9 cellular contexts compared by ENCODE assay signal in genomic region chr12:6205144-6205539, GRCh38. TPM values are rescaled to one million over a fixed set of nuclear protein-coding genes. Genes with fewer than 3 reads are reported as not detected.
DNase-seq lines count a peak whose midpoint lies in the region; ATAC-seq and TF ChIP-seq lines count a peak whose summit lies in the region.
"Had no signal": no experiment of that assay in that cellular context is flagged by ENCODE, and none has a peak within 500 bp of the region (broad histone marks: within the 10 kb centered on the region; RNA-seq: fewer than 3 reads in every experiment).

No MANE protein-coding gene starts in this region.

- H3K36me3 ChIP-seq in esophagus squamous epithelium (peaks cover 0 to 38% (median 6%) of the 10 kb centered on the region in 3 donors), mucosa of stomach (ENCODE audit: control insufficient read depth, insufficient read depth, low read length) (no peaks in the 10 kb centered on the region), upper lobe of right lung (peaks cover 10% of the 10 kb centered on the region)

- WGBS in esophagus squamous epithelium, 2 donors: 11 to 28% methylated on average over 6 to 8 of the region's 8 CpGs

- peak overlapping the region; percentile 44 for H3K27ac ChIP-seq in RWPE1
- peak overlapping the region; percentile 90 to 98 (median 94) for H3K27ac ChIP-seq in esophagus squamous epithelium
- peak overlapping the region; percentile 48 for H3K27ac ChIP-seq in upper lobe of right lung

- TF ChIP-seq CTCF in RWPE1 (conservative IDR thresholded peaks at IDR 0.05; ENCODE audit: low read depth) (no peak), esophagus squamous epithelium (IDR thresholded peaks at IDR 0.05) (peak in 1 of 6 experiments; percentile 4), upper lobe of right lung (IDR thresholded peaks at IDR 0.05) (no peak)

- H3K4me1 ChIP-seq in esophagus squamous epithelium (peaks cover 61 to 92% (median 84%) of the 10 kb centered on the region in 3 donors), mucosa of stomach (ENCODE audit: control insufficient read depth, insufficient read depth, low read length) (peaks cover 56% of the 10 kb centered on the region), upper lobe of right lung (peaks cover 73% of the 10 kb centered on the region)

- CTCF ChIA-PET in RWPE1 (lab: Yijun Ruan, JAX): interaction anchor here (0.6 kb wide), 1 partner anchor 285 kb away, joined by 4 read pairs; no protein-coding TSS in a partner anchor

- H3K27me3 ChIP-seq in esophagus squamous epithelium (no peaks in the 10 kb centered on the region), mucosa of stomach (ENCODE audit: control insufficient read depth, insufficient read depth, low read length) (no peaks in the 10 kb centered on the region), upper lobe of right lung (no peaks in the 10 kb centered on the region)

- POLR2A ChIA-PET in RWPE1 (lab: Yijun Ruan, JAX; ENCODE audit: low non-redundant PET): no interaction called here

- H3K9me3 ChIP-seq in esophagus squamous epithelium: no peaks in the 10 kb centered on the region
- no peaks in the 10 kb centered on the region for H3K9me3 ChIP-seq in mucosa of stomach (ENCODE audit: control insufficient read depth, low read length)
- no peaks in the 10 kb centered on the region for H3K9me3 ChIP-seq in upper lobe of right lung

- no peak for TF ChIP-seq POLR2A in esophagus squamous epithelium (IDR thresholded peaks at IDR 0.05)

- ATAC-seq in upper lobe of right lung (no peak), HG03196 (IDR thresholded peaks at IDR 0.05; ENCODE audit: unreplicated experiment) (no peak)

- DNase-seq in RWPE1 (ENCODE audit: low spot score): no peak
- DNase-seq in esophagus squamous epithelium (lab: John Stamatoyannopoulos, UW): no peak
- no peak for DNase-seq in upper lobe of right lung
- DNase-seq in activated CD8-positive, alpha-beta memory T cell treated with anti-CD3 and anti-CD28 coated beads, Interleukin-2, amount 50 U/mL, for 4 hours: no peak
- no peak for DNase-seq in activated naive CD4-positive, alpha-beta T cell treated with anti-CD3 and anti-CD28 coated beads, Interleukin-2, amount 50 U/mL, for 16 hours
- DNase-seq: activated naive CD4-positive, alpha-beta T cell treated with anti-CD3 and anti-CD28 coated beads for 36 hours; NCI-H345 had no signal

- H3K4me3 ChIP-seq in esophagus squamous epithelium: peak overlapping the region in 3 of 4 donors; percentile 4 to 99 (median 15)
- H3K4me3 ChIP-seq in mucosa of stomach (ENCODE audit: low read length): no peak overlapping the region
- no peak overlapping the region for H3K4me3 ChIP-seq in upper lobe of right lung

- H3K9ac ChIP-seq in mucosa of stomach (ENCODE audit: low read length): peak overlapping the region; percentile 54

- intact Hi-C loops in esophagus squamous epithelium (cut with DNase I): no loop called here
- intact Hi-C loops in upper lobe of right lung (cut with DNase I): no loop called here

RNA-seq across cellular contexts. Expression of gene CD9, which starts 4.9 kb away (rescaled TPM):
- total RNA-seq in esophagus squamous epithelium (1,000 to 10,000 TPM in 1 of 4 donors, 100 to 1,000 TPM in 3; 464 to 1,007 (median 773) TPM), upper lobe of right lung (445 TPM)

Comparison
In these comparisons a context has a peak if more than half of its experiments do, and no peak if none do; other contexts are left out.
1. H3K27ac ChIP-seq: peak in every context shown above with its lines; median percentile 94 in esophagus squamous epithelium; 48 in upper lobe of right lung; 44 in RWPE1.
2. H3K4me3 ChIP-seq: peak in esophagus squamous epithelium (3 of 4); none in mucosa of stomach (single experiment) and upper lobe of right lung (single experiment).